In the genomic region with DNA sequence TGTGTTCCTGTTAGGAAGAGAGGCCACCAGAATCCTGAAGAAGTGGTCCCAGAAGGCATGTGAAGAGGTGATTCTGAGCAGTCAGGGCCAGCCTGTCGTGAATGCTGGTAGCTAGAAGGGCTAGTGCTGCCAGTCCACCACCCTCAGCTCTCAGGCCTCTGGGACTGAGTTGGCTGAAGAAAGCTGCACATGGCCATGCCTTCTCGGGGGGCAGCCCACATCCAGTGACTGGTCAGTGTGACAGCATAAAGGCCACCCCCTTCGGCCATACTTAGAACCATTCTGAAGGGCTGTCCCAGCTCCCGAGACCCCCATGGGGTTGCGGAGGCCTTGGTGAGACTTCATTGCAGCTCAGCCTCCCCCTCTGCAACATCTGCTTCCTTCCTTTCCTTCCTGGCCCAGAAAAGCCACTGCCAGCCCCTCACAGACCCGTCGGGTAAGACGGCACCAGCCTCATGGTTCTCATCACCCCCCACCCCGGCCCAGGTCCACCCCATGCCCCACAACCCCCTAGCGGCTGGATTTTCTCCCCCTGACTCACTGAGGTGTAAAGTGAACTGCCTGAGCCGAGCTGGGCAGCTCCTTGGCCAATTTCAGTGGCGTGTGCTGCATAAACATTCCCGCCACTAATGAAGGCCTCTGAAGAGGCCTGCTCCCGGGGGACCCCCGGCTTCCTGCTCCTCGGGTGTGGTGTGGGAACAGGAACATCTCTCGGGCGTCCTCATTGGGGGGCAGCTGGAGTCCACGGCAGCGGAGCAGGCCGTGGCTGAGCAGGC, we compare ENCODE assay signal across 29 cellular contexts. TPM values are rescaled to one million over a fixed set of nuclear protein-coding genes. Genes with fewer than 3 reads are reported as not detected.
"Had no signal": no experiment of that assay in that cellular context is flagged by ENCODE, and none has a peak within 500 bp of the region (broad histone marks: within the 10 kb centered on the region; RNA-seq: fewer than 3 reads in every experiment).

No MANE protein-coding gene starts in this region.

- H3K36me3 ChIP-seq: adrenal gland, ascending aorta, cardiac muscle cell, heart left ventricle, right lobe of liver, thyroid gland, upper lobe of left lung, vagina had no signal

- H3K27me3 ChIP-seq: adrenal gland, ascending aorta, cardiac muscle cell, right lobe of liver, thyroid gland, upper lobe of left lung, vagina had no signal

- DNase-seq: activated CD4-positive, alpha-beta T cell treated with anti-CD3 and anti-CD28 coated beads for 4 hours; activated CD4-positive, alpha-beta T cell treated with anti-CD3 and anti-CD28 coated beads, Interleukin-2, amount 50 U/mL, for 4 hours; activated effector memory CD4-positive, alpha-beta T cell treated with Interleukin-2 at 50 U/mL for 16 hours; activated naive CD4-positive, alpha-beta T cell treated with anti-CD3 and anti-CD28 coated beads for 36 hours; activated naive CD8-positive, alpha-beta T cell treated with anti-CD3 and anti-CD28 coated beads for 36 hours; activated T-cell treated with anti-CD3 and anti-CD28 coated beads for 4 hours; adrenal gland; foreskin fibroblast; midbrain; naive thymus-derived CD8-positive, alpha-beta T cell; occipital lobe; stimulated activated CD4-positive, alpha-beta T cell treated with anti-CD3 and anti-CD28 coated beads, Interleukin-4, amount 100 ng/mL, for 24 hours; stimulated activated CD8-positive, alpha-beta memory T cell treated with anti-CD3 and anti-CD28 coated beads, Interleukin-4, amount 100 ng/mL, for 48 hours; stimulated activated naive CD8-positive, alpha-beta T cell treated with anti-CD3 and anti-CD28 coated beads, Interleukin-15, amount 100 ng/mL, for 72 hours; substantia nigra; T-cell; thyroid gland; upper lobe of left lung had no signal

- H3K4me1 ChIP-seq: adrenal gland, ascending aorta, heart left ventricle, thyroid gland, upper lobe of left lung had no signal

- ATAC-seq: naive thymus-derived CD8-positive, alpha-beta T cell; right lobe of liver; stimulated activated memory B cell treated with anti-CD40 and anti-IgM and Interleukin-4, amounts not matched to agents 10 μg/mL and 1 μg/mL and 100 μg/mL, for 72 hours; stimulated activated naive CD8-positive, alpha-beta T cell treated with anti-CD3 and anti-CD28 coated beads, Interleukin-15, amount 100 ng/mL, for 72 hours; T-cell had no signal

- H3K4me3 ChIP-seq: adrenal gland, ascending aorta, cardiac muscle cell, heart left ventricle, right lobe of liver, skin epidermis, thyroid gland, upper lobe of left lung, vagina had no signal

- FAIRE-seq: endothelial cell of umbilical vein had no signal

- H3K27ac ChIP-seq: adrenal gland, ascending aorta, cardiac muscle cell, heart left ventricle, right lobe of liver, thyroid gland, upper lobe of left lung, vagina, VCaP had no signal

- H3K9me3 ChIP-seq: adrenal gland, right lobe of liver, thyroid gland, vagina had no signal

RNA-seq across cellular contexts. Expression of a gene that starts 49.5 kb away (rescaled TPM):
- total RNA-seq: activated naive CD4-positive, alpha-beta T cell treated with anti-CD3 and anti-CD28 coated beads for 36 hours; activated naive CD8-positive, alpha-beta T cell treated with anti-CD3 and anti-CD28 coated beads for 36 hours; ascending aorta; endothelial cell of umbilical vein; naive thymus-derived CD8-positive, alpha-beta T cell; occipital lobe; T-cell; T-helper 2 cell treated with Interferon-gamma antibody and Interleukin-4, amounts not matched to agents 100 ng/mL and 5 ng/mL, for 36 hours had no signal
- polyA plus RNA-seq: cardiac muscle cell; endothelial cell of umbilical vein; fibroblast of lung; naive thymus-derived CD8-positive, alpha-beta T cell had no signal
